Comparison of ENCODE assay signal across 1 cellular context in genomic region chr6:110873981-110874879, GRCh38.
TF ChIP-seq lines count a peak whose summit lies in the region.

AMD1 (plus strand) TSS chr6:110874785; CDS start chr6:110875106, 321 bp downstream.

TF ChIP-seq in HepG2, 621 proteins besides CTCF, POLR2A, EP300 and RAD21 (continued from another document and continues in another):
- TF ChIP-seq, protein P1, sequence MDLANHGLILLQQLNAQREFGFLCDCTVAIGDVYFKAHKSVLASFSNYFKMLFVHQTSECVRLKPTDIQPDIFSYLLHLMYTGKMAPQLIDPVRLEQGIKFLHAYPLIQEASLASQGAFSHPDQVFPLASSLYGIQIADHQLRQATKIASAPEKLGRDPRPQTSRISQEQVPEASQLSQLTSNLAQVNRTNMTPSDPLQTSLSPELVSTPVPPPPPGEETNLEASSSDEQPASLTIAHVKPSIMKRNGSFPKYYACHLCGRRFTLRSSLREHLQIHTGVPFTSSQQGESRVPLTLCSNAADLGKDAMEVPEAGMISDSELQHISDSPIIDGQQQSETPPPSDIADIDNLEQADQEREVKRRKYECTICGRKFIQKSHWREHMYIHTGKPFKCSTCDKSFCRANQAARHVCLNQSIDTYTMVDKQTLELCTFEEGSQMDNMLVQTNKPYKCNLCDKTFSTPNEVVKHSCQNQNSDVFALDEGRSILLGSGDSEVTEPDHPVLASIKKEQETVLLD (CRISPR knock-in tag; IDR thresholded peaks at IDR 0.05; ENCODE audit: low read depth): no peak
- no peak for TF ChIP-seq ZNF20 (CRISPR knock-in tag; IDR thresholded peaks at IDR 0.05)
- no peak for TF ChIP-seq CCDC6 (CRISPR knock-in tag; IDR thresholded peaks at IDR 0.05)
- TF ChIP-seq ZNF234 (CRISPR knock-in tag; conservative IDR thresholded peaks at IDR 0.05): no peak
- TF ChIP-seq, protein P2, sequence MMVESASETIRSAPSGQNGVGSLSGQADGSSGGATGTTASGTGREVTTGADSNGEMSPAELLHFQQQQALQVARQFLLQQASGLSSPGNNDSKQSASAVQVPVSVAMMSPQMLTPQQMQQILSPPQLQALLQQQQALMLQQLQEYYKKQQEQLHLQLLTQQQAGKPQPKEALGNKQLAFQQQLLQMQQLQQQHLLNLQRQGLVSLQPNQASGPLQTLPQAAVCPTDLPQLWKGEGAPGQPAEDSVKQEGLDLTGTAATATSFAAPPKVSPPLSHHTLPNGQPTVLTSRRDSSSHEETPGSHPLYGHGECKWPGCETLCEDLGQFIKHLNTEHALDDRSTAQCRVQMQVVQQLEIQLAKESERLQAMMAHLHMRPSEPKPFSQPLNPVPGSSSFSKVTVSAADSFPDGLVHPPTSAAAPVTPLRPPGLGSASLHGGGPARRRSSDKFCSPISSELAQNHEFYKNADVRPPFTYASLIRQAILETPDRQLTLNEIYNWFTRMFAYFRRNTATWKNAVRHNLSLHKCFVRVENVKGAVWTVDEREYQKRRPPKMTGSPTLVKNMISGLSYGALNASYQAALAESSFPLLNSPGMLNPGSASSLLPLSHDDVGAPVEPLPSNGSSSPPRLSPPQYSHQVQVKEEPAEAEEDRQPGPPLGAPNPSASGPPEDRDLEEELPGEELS (CRISPR knock-in tag; IDR thresholded peaks at IDR 0.05): peak; percentile 22
- TF ChIP-seq, protein P3, sequence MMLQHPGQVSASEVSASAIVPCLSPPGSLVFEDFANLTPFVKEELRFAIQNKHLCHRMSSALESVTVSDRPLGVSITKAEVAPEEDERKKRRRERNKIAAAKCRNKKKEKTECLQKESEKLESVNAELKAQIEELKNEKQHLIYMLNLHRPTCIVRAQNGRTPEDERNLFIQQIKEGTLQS (CRISPR knock-in tag; IDR thresholded peaks at IDR 0.05): no peak
- no peak; the same call in 1 of the 2 replicates for TF ChIP-seq ZNF160 (CRISPR knock-in tag; IDR thresholded peaks at IDR 0.05)
- TF ChIP-seq ZNF318 (CRISPR knock-in tag; IDR thresholded peaks at IDR 0.05): no peak
- 0 out of 2 replicates have a peak, but pooled peaks have one; percentile 14 for TF ChIP-seq ZNF7 (CRISPR knock-in tag; IDR thresholded peaks at IDR 0.05)
- no peak for TF ChIP-seq PCBP1 (IDR thresholded peaks at IDR 0.05; ENCODE audit: borderline replicate concordance, low read depth, low read length)
- peak; percentile 51; the same call in 1 of the 2 replicates for TF ChIP-seq ZNF878 (CRISPR knock-in tag; IDR thresholded peaks at IDR 0.05)
- TF ChIP-seq, protein P4, sequence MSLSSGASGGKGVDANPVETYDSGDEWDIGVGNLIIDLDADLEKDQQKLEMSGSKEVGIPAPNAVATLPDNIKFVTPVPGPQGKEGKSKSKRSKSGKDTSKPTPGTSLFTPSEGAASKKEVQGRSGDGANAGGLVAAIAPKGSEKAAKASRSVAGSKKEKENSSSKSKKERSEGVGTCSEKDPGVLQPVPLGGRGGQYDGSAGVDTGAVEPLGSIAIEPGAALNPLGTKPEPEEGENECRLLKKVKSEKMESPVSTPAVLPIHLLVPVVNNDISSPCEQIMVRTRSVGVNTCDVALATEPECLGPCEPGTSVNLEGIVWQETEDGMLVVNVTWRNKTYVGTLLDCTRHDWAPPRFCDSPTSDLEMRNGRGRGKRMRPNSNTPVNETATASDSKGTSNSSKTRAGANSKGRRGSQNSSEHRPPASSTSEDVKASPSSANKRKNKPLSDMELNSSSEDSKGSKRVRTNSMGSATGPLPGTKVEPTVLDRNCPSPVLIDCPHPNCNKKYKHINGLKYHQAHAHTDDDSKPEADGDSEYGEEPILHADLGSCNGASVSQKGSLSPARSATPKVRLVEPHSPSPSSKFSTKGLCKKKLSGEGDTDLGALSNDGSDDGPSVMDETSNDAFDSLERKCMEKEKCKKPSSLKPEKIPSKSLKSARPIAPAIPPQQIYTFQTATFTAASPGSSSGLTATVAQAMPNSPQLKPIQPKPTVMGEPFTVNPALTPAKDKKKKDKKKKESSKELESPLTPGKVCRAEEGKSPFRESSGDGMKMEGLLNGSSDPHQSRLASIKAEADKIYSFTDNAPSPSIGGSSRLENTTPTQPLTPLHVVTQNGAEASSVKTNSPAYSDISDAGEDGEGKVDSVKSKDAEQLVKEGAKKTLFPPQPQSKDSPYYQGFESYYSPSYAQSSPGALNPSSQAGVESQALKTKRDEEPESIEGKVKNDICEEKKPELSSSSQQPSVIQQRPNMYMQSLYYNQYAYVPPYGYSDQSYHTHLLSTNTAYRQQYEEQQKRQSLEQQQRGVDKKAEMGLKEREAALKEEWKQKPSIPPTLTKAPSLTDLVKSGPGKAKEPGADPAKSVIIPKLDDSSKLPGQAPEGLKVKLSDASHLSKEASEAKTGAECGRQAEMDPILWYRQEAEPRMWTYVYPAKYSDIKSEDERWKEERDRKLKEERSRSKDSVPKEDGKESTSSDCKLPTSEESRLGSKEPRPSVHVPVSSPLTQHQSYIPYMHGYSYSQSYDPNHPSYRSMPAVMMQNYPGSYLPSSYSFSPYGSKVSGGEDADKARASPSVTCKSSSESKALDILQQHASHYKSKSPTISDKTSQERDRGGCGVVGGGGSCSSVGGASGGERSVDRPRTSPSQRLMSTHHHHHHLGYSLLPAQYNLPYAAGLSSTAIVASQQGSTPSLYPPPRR (CRISPR knock-in tag; IDR thresholded peaks at IDR 0.05; ENCODE audit: borderline replicate concordance): peak; percentile 38; the same call in 1 of the 2 replicates
- TF ChIP-seq ZNF512 (CRISPR knock-in tag; IDR thresholded peaks at IDR 0.05): no peak
- peak; percentile 90 for TF ChIP-seq ZNF343 (CRISPR knock-in tag; IDR thresholded peaks at IDR 0.05)
- no peak for TF ChIP-seq ZNF253 (CRISPR knock-in tag; IDR thresholded peaks at IDR 0.05; ENCODE audit: borderline replicate concordance)
- TF ChIP-seq ZNF768 (CRISPR knock-in tag; IDR thresholded peaks at IDR 0.05): peak; percentile 50; the same call in 1 of the 2 replicates
- TF ChIP-seq ZNF784 (CRISPR knock-in tag; IDR thresholded peaks at IDR 0.05; ENCODE audit: borderline replicate concordance): no peak
- peak; percentile 60; the same call in 1 of the 2 replicates for TF ChIP-seq MIER3 (CRISPR knock-in tag; IDR thresholded peaks at IDR 0.05; ENCODE audit: borderline replicate concordance)
- TF ChIP-seq ZNF501 (CRISPR knock-in tag; IDR thresholded peaks at IDR 0.05): peak; percentile 86
- TF ChIP-seq FOXP1 (IDR thresholded peaks at IDR 0.05): no peak
- TF ChIP-seq FOXP1 (CRISPR knock-in tag; IDR thresholded peaks at IDR 0.05): no peak; the same call in 1 of the 2 replicates
- TF ChIP-seq RNF219 (CRISPR knock-in tag; IDR thresholded peaks at IDR 0.05): no peak
- no peak for TF ChIP-seq TBP (CRISPR knock-in tag; IDR thresholded peaks at IDR 0.05)
- TF ChIP-seq, protein P5, sequence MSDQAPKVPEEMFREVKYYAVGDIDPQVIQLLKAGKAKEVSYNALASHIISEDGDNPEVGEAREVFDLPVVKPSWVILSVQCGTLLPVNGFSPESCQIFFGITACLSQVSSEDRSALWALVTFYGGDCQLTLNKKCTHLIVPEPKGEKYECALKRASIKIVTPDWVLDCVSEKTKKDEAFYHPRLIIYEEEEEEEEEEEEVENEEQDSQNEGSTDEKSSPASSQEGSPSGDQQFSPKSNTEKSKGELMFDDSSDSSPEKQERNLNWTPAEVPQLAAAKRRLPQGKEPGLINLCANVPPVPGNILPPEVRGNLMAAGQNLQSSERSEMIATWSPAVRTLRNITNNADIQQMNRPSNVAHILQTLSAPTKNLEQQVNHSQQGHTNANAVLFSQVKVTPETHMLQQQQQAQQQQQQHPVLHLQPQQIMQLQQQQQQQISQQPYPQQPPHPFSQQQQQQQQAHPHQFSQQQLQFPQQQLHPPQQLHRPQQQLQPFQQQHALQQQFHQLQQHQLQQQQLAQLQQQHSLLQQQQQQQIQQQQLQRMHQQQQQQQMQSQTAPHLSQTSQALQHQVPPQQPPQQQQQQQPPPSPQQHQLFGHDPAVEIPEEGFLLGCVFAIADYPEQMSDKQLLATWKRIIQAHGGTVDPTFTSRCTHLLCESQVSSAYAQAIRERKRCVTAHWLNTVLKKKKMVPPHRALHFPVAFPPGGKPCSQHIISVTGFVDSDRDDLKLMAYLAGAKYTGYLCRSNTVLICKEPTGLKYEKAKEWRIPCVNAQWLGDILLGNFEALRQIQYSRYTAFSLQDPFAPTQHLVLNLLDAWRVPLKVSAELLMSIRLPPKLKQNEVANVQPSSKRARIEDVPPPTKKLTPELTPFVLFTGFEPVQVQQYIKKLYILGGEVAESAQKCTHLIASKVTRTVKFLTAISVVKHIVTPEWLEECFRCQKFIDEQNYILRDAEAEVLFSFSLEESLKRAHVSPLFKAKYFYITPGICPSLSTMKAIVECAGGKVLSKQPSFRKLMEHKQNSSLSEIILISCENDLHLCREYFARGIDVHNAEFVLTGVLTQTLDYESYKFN (CRISPR knock-in tag; conservative IDR thresholded peaks at IDR 0.05): 0 out of 2 replicates have a peak, but pooled peaks have one; percentile 32
- peak; percentile 64; the same call in 1 of the 2 replicates for TF ChIP-seq DMAP1 (CRISPR knock-in tag; IDR thresholded peaks at IDR 0.05)
- TF ChIP-seq ZSCAN21 (CRISPR knock-in tag; IDR thresholded peaks at IDR 0.05; ENCODE audit: borderline replicate concordance): 0 out of 2 replicates have a peak, but pooled peaks have one; percentile 42
